14 cellular contexts compared by ENCODE assay signal in the genomic region with DNA sequence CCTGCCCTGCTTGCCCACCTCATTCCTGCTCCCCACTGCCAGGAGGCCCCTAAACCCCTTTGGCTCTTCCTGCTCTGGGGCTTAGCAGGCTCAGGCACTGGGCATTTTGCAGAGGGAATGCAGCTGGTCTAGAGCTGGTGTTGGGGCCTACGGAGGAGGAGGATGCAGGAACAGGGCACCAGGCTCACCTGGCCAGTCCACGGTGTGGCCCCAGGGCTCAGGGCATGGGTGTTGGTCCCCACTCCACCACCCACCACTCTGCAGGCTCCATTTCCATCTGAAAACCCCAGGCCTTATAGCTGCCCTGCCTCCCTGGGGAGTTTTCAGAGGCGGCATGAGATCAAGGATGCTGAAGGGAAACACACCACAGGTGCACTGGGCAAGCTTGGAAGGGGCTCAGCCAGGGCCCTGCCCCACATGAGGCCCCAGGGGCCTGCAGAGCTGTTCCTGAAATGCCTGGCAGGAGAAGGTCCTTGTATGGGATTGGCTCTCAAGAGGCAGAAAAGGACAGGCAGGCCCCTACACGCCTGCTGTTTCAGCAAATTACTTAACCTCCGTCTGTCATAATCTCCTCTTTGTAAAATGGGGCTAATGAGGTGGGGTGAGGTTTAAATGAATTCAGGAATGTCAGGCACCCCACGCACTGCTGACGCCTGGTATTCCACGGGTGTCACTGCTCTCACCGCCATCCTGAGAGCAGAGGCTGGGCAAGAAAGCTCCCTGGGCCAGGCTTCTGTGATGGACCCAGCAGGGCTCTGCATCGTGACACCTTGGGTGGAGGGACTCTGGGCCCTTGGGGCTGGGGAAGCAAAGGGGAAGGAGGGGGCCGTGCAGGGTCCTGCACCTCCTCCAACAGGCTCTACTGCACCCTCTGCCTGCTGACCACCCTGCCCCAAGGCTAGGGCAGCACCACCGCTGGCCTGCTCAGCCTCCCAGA. TPM values are rescaled to one million over a fixed set of nuclear protein-coding genes. Genes with fewer than 3 reads are reported as not detected.
DNase-seq lines count a peak whose midpoint lies in the region; ATAC-seq lines count a peak whose summit lies in the region.
"Had no signal": no experiment of that assay in that cellular context is flagged by ENCODE, and none has a peak within 500 bp of the region (broad histone marks: within the 10 kb centered on the region; RNA-seq: fewer than 3 reads in every experiment).

No MANE protein-coding gene starts in this region.

- H3K36me3 ChIP-seq in H7 (replicated peaks; ENCODE audit: control insufficient read depth, insufficient read depth, low read length) = no peaks in the 10 kb centered on the region
- H3K36me3 ChIP-seq: heart right ventricle, lower lobe of right lung had no signal

- DNase-seq in AG20443 (ENCODE audit: low spot score) (peak; percentile 11), H7 (peak; percentile 65), NCI-H526 treated with DMSO at 0.1 percent for 48 hours (lab: John Stamatoyannopoulos, UW) (peak; percentile 6)
- DNase-seq: activated CD4-positive, alpha-beta T cell treated with anti-CD3 and anti-CD28 coated beads for 1 hour; lower lobe of right lung; occipital lobe; stimulated activated CD8-positive, alpha-beta memory T cell treated with anti-CD3 and anti-CD28 coated beads, Interleukin-4, amount 100 ng/mL, for 48 hours; SW 1271 had no signal

- H3K4me3 ChIP-seq in H7 (ENCODE audit: insufficient read depth, low read depth, low read length) = no peak overlapping the region
- H3K4me3 ChIP-seq: heart right ventricle, lower lobe of right lung had no signal

- ATAC-seq in HG03280 (IDR thresholded peaks at IDR 0.05; ENCODE audit: unreplicated experiment) = no peak
- ATAC-seq in GM21576 (IDR thresholded peaks at IDR 0.05; ENCODE audit: unreplicated experiment) = no peak
- no peak for ATAC-seq in GM18907 (IDR thresholded peaks at IDR 0.05; ENCODE audit: unreplicated experiment)
- ATAC-seq in GM21515 (IDR thresholded peaks at IDR 0.05; ENCODE audit: unreplicated experiment) = no peak

- H3K27me3 ChIP-seq in H7 (ENCODE audit: control insufficient read depth, insufficient read depth, low read length) (no peaks in the 10 kb centered on the region), layer of hippocampus (ENCODE audit: control insufficient read depth, insufficient read depth, low read length) (no peaks in the 10 kb centered on the region)
- H3K27me3 ChIP-seq: heart right ventricle had no signal

- H3K27ac ChIP-seq in layer of hippocampus (ENCODE audit: low read depth, low read length) = peak overlapping the region; percentile 46
- H3K27ac ChIP-seq: heart right ventricle, lower lobe of right lung had no signal

RNA-seq across cellular contexts. Expression of gene SLC47A2, which starts 9.3 kb away (rescaled TPM):
- not detected in 2 replicates for total RNA-seq in H7 (2014; rRNA removed; shearing (Covaris generic))
- total RNA-seq: lower lobe of right lung had no signal

RNA-seq across cellular contexts. Expression of gene ALDH3A1, which starts 41.0 kb away (rescaled TPM):
- total RNA-seq in H7 (2014; rRNA removed; shearing (Covaris generic)) = 0.24 and 0.26 TPM in 2 replicates

RNA-seq across cellular contexts. Expression of gene ALDH3A2, which starts 58.5 kb away (rescaled TPM):
- 119 and 159 TPM in 2 replicates for total RNA-seq in H7 (2014; rRNA removed; shearing (Covaris generic))

Comparison
In these comparisons a context has a peak if more than half of its experiments do, and no peak if none do; other contexts are left out.
1. DNase-seq: peak in every context shown above with its lines; median percentile 65 in H7; 11 in AG20443; 6 in NCI-H526 treated with DMSO at 0.1 percent for 48 hours.